Comparison of ENCODE assay signal across 1 cellular context in genomic region chr20:47532002-47532401, GRCh38.
TF ChIP-seq lines count a peak whose summit lies in the region.

No MANE protein-coding gene starts in this region.

TF ChIP-seq in HepG2, 621 proteins besides CTCF, POLR2A, EP300 and RAD21:
- TF ChIP-seq AHDC1 (CRISPR knock-in tag; IDR thresholded peaks at IDR 0.05; ENCODE audit: borderline replicate concordance) (peak; percentile 26; the same call in 1 of the 2 replicates), FOXO4 (CRISPR knock-in tag; conservative IDR thresholded peaks at IDR 0.05) (0 out of 2 replicates have a peak, but pooled peaks have one; percentile 29), ZFP37 (CRISPR knock-in tag; IDR thresholded peaks at IDR 0.05; ENCODE audit: borderline replicate concordance) (no peak)
